ENCODE assay signal across 2 cellular contexts in genomic region chr9:135921749-135922310, GRCh38.
TF ChIP-seq lines count a peak whose summit lies in the region.

No MANE protein-coding gene starts in this region.

TF ChIP-seq in K562, 482 proteins besides CTCF, POLR2A, EP300 and RAD21:
- TF ChIP-seq RBM22 (IDR thresholded peaks at IDR 0.05; ENCODE audit: low read depth, low read length, poor library complexity, severe bottlenecking) (peak; percentile 0), RBM25 (IDR thresholded peaks at IDR 0.05; ENCODE audit: low read depth, low read length, severe bottlenecking) (no peak), POLR2G (IDR thresholded peaks at IDR 0.05; ENCODE audit: low read depth, low read length) (peak; percentile 76), KLF10 (CRISPR knock-in tag; IDR thresholded peaks at IDR 0.05) (no peak), TFAP4 (CRISPR knock-in tag; IDR thresholded peaks at IDR 0.05; ENCODE audit: borderline replicate concordance) (0 out of 2 replicates have a peak, but pooled peaks have one; percentile 8), SUPT5H (IDR thresholded peaks at IDR 0.05) (peak; percentile 29; the same call in 1 of the 2 replicates)
TF ChIP-seq in K562: peak in this region for 4.

TF ChIP-seq in HepG2, 621 proteins besides CTCF, POLR2A, EP300 and RAD21:
- TF ChIP-seq TBL1XR1 (IDR thresholded peaks at IDR 0.05; ENCODE audit: borderline replicate concordance, low read length, partially characterized antibody) = no peak
- TF ChIP-seq ZIK1 (CRISPR knock-in tag; IDR thresholded peaks at IDR 0.05; ENCODE audit: borderline replicate concordance, low read depth) = no peak
- TF ChIP-seq AGO1 (IDR thresholded peaks at IDR 0.05; ENCODE audit: low read depth, low read length, poor library complexity, severe bottlenecking) = peak; percentile 38
- peak; percentile 38 for TF ChIP-seq AGO2 (optimal IDR thresholded peaks at IDR 0.05; ENCODE audit: low read depth, low read length)
- TF ChIP-seq FOXK2 (IDR thresholded peaks at IDR 0.05) = no peak
- TF ChIP-seq SYNCRIP (IDR thresholded peaks at IDR 0.05; ENCODE audit: insufficient read depth, low read depth, low read length) = no peak
- no peak for TF ChIP-seq NCOR1 (IDR thresholded peaks at IDR 0.05; ENCODE audit: borderline replicate concordance, low read length)
- TF ChIP-seq ZFP1 (CRISPR knock-in tag; IDR thresholded peaks at IDR 0.05) = no peak
- no peak for TF ChIP-seq JDP2 (CRISPR knock-in tag; IDR thresholded peaks at IDR 0.05; ENCODE audit: borderline replicate concordance)
- no peak for TF ChIP-seq E2F5 (CRISPR knock-in tag; conservative IDR thresholded peaks at IDR 0.05)
- no peak for TF ChIP-seq HMGXB3 (CRISPR knock-in tag; IDR thresholded peaks at IDR 0.05; ENCODE audit: borderline replicate concordance)
- TF ChIP-seq CCDC6 (CRISPR knock-in tag; IDR thresholded peaks at IDR 0.05) = no peak
- no peak for TF ChIP-seq POGK (CRISPR knock-in tag; conservative IDR thresholded peaks at IDR 0.05)
- TF ChIP-seq, protein P1, sequence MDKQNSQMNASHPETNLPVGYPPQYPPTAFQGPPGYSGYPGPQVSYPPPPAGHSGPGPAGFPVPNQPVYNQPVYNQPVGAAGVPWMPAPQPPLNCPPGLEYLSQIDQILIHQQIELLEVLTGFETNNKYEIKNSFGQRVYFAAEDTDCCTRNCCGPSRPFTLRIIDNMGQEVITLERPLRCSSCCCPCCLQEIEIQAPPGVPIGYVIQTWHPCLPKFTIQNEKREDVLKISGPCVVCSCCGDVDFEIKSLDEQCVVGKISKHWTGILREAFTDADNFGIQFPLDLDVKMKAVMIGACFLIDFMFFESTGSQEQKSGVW (CRISPR knock-in tag; IDR thresholded peaks at IDR 0.05; ENCODE audit: borderline replicate concordance) = no peak
- no peak for TF ChIP-seq ETS1 (CRISPR knock-in tag; IDR thresholded peaks at IDR 0.05)
